In genomic region chr1:31621872-31622730, GRCh38 we compare ENCODE assay signal across 21 cellular contexts. TPM values are rescaled to one million over a fixed set of nuclear protein-coding genes. Genes with fewer than 3 reads are reported as not detected.
DNase-seq lines count a peak whose midpoint lies in the region; ATAC-seq, FAIRE-seq and TF ChIP-seq lines count a peak whose summit lies in the region.
"Had no signal": no experiment of that assay in that cellular context is flagged by ENCODE, and none has a peak within 500 bp of the region (broad histone marks: within the 10 kb centered on the region; RNA-seq: fewer than 3 reads in every experiment).

No MANE protein-coding gene starts in this region.

- no peak for TF ChIP-seq POLR2A in GM12878 (IDR thresholded peaks at IDR 0.05; ENCODE audit: low read depth, low read length)

- no peaks in the 10 kb centered on the region for H3K9me3 Mint-ChIP-seq in activated CD4-positive, alpha-beta memory T cell treated with anti-CD3 and anti-CD28 coated beads for 36 hours
- H3K9me3 Mint-ChIP-seq in activated CD4-positive, alpha-beta memory T cell treated with anti-CD3 and anti-CD28 coated beads, Interleukin-2, amount 10 ng/mL, durations not matched to agents 7 days and 5 days: no peaks in the 10 kb centered on the region
- no peaks in the 10 kb centered on the region for H3K9me3 Mint-ChIP-seq in stimulated activated effector memory CD8-positive, alpha-beta T cell treated with anti-CD3 and anti-CD28 coated beads, Interleukin-12 subunit alpha, Interleukin-12 subunit beta, amount 100 ng/mL, for 72 hours
- H3K9me3 Mint-ChIP-seq: CD8-positive, alpha-beta memory T cell; GM23338 had no signal

- peaks cover 2% of the 10 kb centered on the region for H3K36me3 Mint-ChIP-seq in activated CD4-positive, alpha-beta memory T cell treated with anti-CD3 and anti-CD28 coated beads for 36 hours
- peaks cover 4% of the 10 kb centered on the region for H3K36me3 Mint-ChIP-seq in activated CD4-positive, alpha-beta memory T cell treated with anti-CD3 and anti-CD28 coated beads, Interleukin-2, amount 10 ng/mL, durations not matched to agents 7 days and 5 days (ENCODE audit: low read depth)
- H3K36me3 Mint-ChIP-seq in stimulated activated effector memory CD8-positive, alpha-beta T cell treated with anti-CD3 and anti-CD28 coated beads, Interleukin-12 subunit alpha, Interleukin-12 subunit beta, amount 100 ng/mL, for 72 hours: peaks cover 7% of the 10 kb centered on the region

- DNase-seq in activated CD4-positive, alpha-beta memory T cell treated with anti-CD3 and anti-CD28 coated beads for 36 hours: peak; percentile 6
- no peak for DNase-seq in activated CD4-positive, alpha-beta memory T cell treated with anti-CD3 and anti-CD28 coated beads, Interleukin-2, amount 10 ng/mL, durations not matched to agents 7 days and 5 days
- DNase-seq in GM12878 (ENCODE audit: low read depth, low spot score) (no peak), right atrium auricular region (ENCODE audit: low spot score) (no peak), CD1c-positive myeloid dendritic cell (ENCODE audit: extremely low spot score) (no peak)
- DNase-seq in stimulated activated effector memory CD8-positive, alpha-beta T cell treated with anti-CD3 and anti-CD28 coated beads, Interleukin-12 subunit alpha, Interleukin-12 subunit beta, amount 100 ng/mL, for 72 hours (ENCODE audit: low spot score in 2 of 2): no peak
- DNase-seq: 8988T; CD8-positive, alpha-beta memory T cell; DMS79; NCI-H1048; NCI-H1436 treated with DMSO at 0.1 percent for 48 hours; NCI-H2081; NCI-H510A; NCI-H82 had no signal

- ATAC-seq in GM12878: no peak
- no peak for ATAC-seq in stimulated activated effector memory CD8-positive, alpha-beta T cell treated with anti-CD3 and anti-CD28 coated beads, Interleukin-12 subunit alpha, Interleukin-12 subunit beta, amount 100 ng/mL, for 72 hours
- no peak for ATAC-seq in GM18498 (IDR thresholded peaks at IDR 0.05; ENCODE audit: unreplicated experiment)
- no peak for ATAC-seq in esophagus mucosa
- ATAC-seq: GM23338 had no signal

- in situ Hi-C loops in GM12878 (cut with MboI): no loop called here

- H3K9ac ChIP-seq in GM12878 (ENCODE audit: control insufficient read depth, insufficient read depth, low read length): no peak overlapping the region
- H3K9ac ChIP-seq: BLaER1, KMS-11 had no signal

- no peak for TF ChIP-seq RAD21 in GM12878 (IDR thresholded peaks at IDR 0.05; ENCODE audit: insufficient read depth, low read depth, low read length)

- POLR2A ChIA-PET in activated CD4-positive, alpha-beta memory T cell treated with anti-CD3 and anti-CD28 coated beads for 36 hours (lab: Charles Lee): no interaction called here
- POLR2A ChIA-PET in activated CD4-positive, alpha-beta memory T cell treated with anti-CD3 and anti-CD28 coated beads, Interleukin-2, amount 10 ng/mL, durations not matched to agents 7 days and 5 days (lab: Charles Lee): no interaction called here
- POLR2A ChIA-PET in GM12878 (lab: Charles Lee): no interaction called here

- peaks cover 3% of the 10 kb centered on the region for H3K4me1 Mint-ChIP-seq in activated CD4-positive, alpha-beta memory T cell treated with anti-CD3 and anti-CD28 coated beads for 36 hours (ENCODE audit: low read depth)
- peaks cover 16% of the 10 kb centered on the region for H3K4me1 Mint-ChIP-seq in activated CD4-positive, alpha-beta memory T cell treated with anti-CD3 and anti-CD28 coated beads, Interleukin-2, amount 10 ng/mL, durations not matched to agents 7 days and 5 days
- peaks cover 17% of the 10 kb centered on the region for H3K4me1 Mint-ChIP-seq in stimulated activated effector memory CD8-positive, alpha-beta T cell treated with anti-CD3 and anti-CD28 coated beads, Interleukin-12 subunit alpha, Interleukin-12 subunit beta, amount 100 ng/mL, for 72 hours

- H3K27me3 ChIP-seq in GM12878 (replicated peaks in 1 of 2; ENCODE audit: control insufficient read depth in 2 of 2, insufficient read depth in 2 of 2, low read length in 1 of 2): no peaks in the 10 kb centered on the region; a peak in 1 of 4 replicates
- peaks cover 0 to 2% of the 10 kb centered on the region in 2 donors for H3K27me3 ChIP-seq in right atrium auricular region

- no peak overlapping the region for H3K4me3 Mint-ChIP-seq in activated CD4-positive, alpha-beta memory T cell treated with anti-CD3 and anti-CD28 coated beads for 36 hours
- no peak overlapping the region for H3K4me3 Mint-ChIP-seq in activated CD4-positive, alpha-beta memory T cell treated with anti-CD3 and anti-CD28 coated beads, Interleukin-2, amount 10 ng/mL, durations not matched to agents 7 days and 5 days
- no peak overlapping the region for H3K4me3 Mint-ChIP-seq in stimulated activated effector memory CD8-positive, alpha-beta T cell treated with anti-CD3 and anti-CD28 coated beads, Interleukin-12 subunit alpha, Interleukin-12 subunit beta, amount 100 ng/mL, for 72 hours
- H3K4me3 Mint-ChIP-seq: CD8-positive, alpha-beta memory T cell; GM23338 had no signal

- no peak overlapping the region for H2AFZ ChIP-seq in GM12878 (ENCODE audit: control insufficient read depth, low read depth, low read length)
- H2AFZ ChIP-seq: GM23338 had no signal

- H3K4me1 ChIP-seq in GM12878 (ENCODE audit: control insufficient read depth, insufficient read depth, low read length) (no peaks in the 10 kb centered on the region; the same call in none of the 2 replicates), right atrium auricular region (peaks cover 0 to 49% of the 10 kb centered on the region in 2 donors)

- no TSS peak for BruUV-seq in GM12878 (replicated peaks; lab: Mats Ljungman, UMichigan)

- intact Hi-C loops in activated CD4-positive, alpha-beta memory T cell treated with anti-CD3 and anti-CD28 coated beads for 36 hours (cut with micrococcal nuclease): no loop called here
- intact Hi-C loops in GM12878 (cut with micrococcal nuclease; ENCODE audit: unreplicated experiment): no loop called here

- H3K27ac ChIP-seq in GM12878 (ENCODE audit: control insufficient read depth, insufficient read depth) (no peak overlapping the region), right atrium auricular region (peak overlapping the region; percentile 56 to 57)
- H3K27ac ChIP-seq: BLaER1, KMS-11 had no signal

- H3K9me3 ChIP-seq in GM12878 (replicated peaks; ENCODE audit: control insufficient read depth, insufficient read depth, low read length): no peaks in the 10 kb centered on the region
- H3K9me3 ChIP-seq in right atrium auricular region: no peaks in the 10 kb centered on the region
- H3K9me3 ChIP-seq: BLaER1 had no signal

- H3K27ac Mint-ChIP-seq in activated CD4-positive, alpha-beta memory T cell treated with anti-CD3 and anti-CD28 coated beads for 36 hours: no peak overlapping the region
- H3K27ac Mint-ChIP-seq in activated CD4-positive, alpha-beta memory T cell treated with anti-CD3 and anti-CD28 coated beads, Interleukin-2, amount 10 ng/mL, durations not matched to agents 7 days and 5 days: no peak overlapping the region
- H3K27ac Mint-ChIP-seq in stimulated activated effector memory CD8-positive, alpha-beta T cell treated with anti-CD3 and anti-CD28 coated beads, Interleukin-12 subunit alpha, Interleukin-12 subunit beta, amount 100 ng/mL, for 72 hours: peak overlapping the region; percentile 34
- H3K27ac Mint-ChIP-seq: CD8-positive, alpha-beta memory T cell; GM23338 had no signal

- H3K4me2 ChIP-seq in GM12878 (ENCODE audit: control insufficient read depth, insufficient read depth): no peak overlapping the region
- H3K4me2 ChIP-seq: BLaER1, GM23338, KMS-11 had no signal

- CTCF ChIA-PET in activated CD4-positive, alpha-beta memory T cell treated with anti-CD3 and anti-CD28 coated beads for 36 hours (lab: Charles Lee): interaction anchor here (1.0 kb wide), 1 partner anchor 8 kb away, joined by 3 read pairs; no protein-coding TSS in a partner anchor
- CTCF ChIA-PET in activated CD4-positive, alpha-beta memory T cell treated with anti-CD3 and anti-CD28 coated beads, Interleukin-2, amount 10 ng/mL, durations not matched to agents 7 days and 5 days (lab: Charles Lee): no interaction called here
- CTCF ChIA-PET in GM12878 (lab: Yijun Ruan, JAX): interaction anchor here (0.6 to 0.7 kb wide), 2 partner anchors 70 to 200 kb away, joined by 3 to 4 read pairs; no protein-coding TSS in a partner anchor

- H3K4me3 ChIP-seq in GM12878 (no peak overlapping the region), right atrium auricular region (no peak overlapping the region)
- H3K4me3 ChIP-seq: BLaER1, GM23338 had no signal

- TF ChIP-seq EP300 in GM12878 (IDR thresholded peaks at IDR 0.05; ENCODE audit: borderline replicate concordance in 1 of 2, control insufficient read depth in 1 of 2, low read depth in 2 of 2, low read length in 2 of 2): no peak

- no peak for FAIRE-seq in GM12878 (lab: Jason Lieb, UNC)
- FAIRE-seq: D721Med had no signal

- H3K36me3 ChIP-seq in GM12878 (ENCODE audit: control insufficient read depth in 2 of 2, insufficient read depth in 2 of 2, low read length in 1 of 2): peaks cover 3 to 4% of the 10 kb centered on the region in 2 experiments; a peak in 3 of 4 replicates
- no peaks in the 10 kb centered on the region for H3K36me3 ChIP-seq in right atrium auricular region

- RAD21 ChIA-PET in GM12878 (lab: Charles Lee; ENCODE audit: unreplicated experiment): no interaction called here

- SMC1A ChIA-PET in GM12878 (lab: Charles Lee; ENCODE audit: uncharacterized antibody, unreplicated experiment): interaction anchor here (1.9 kb wide), 1 partner anchor 25 kb away, joined by 4 read pairs; no protein-coding TSS in a partner anchor

- TF ChIP-seq CTCF in GM12878 (IDR thresholded peaks at IDR 0.05 in 2 of 3, conservative IDR thresholded peaks at IDR 0.05 in 1 of 3; ENCODE audit: control insufficient read depth in 2 of 3, extremely low read depth in 1 of 3, insufficient read depth in 1 of 3, low read depth in 3 of 3, low read length in 3 of 3) (no peak), right atrium auricular region (IDR thresholded peaks at IDR 0.05) (no peak)

- H4K20me1 ChIP-seq in GM12878 (ENCODE audit: control insufficient read depth, insufficient read depth): no peaks in the 10 kb centered on the region
- H4K20me1 ChIP-seq: BLaER1 had no signal

- 54% methylated on average over 15 of the region's 15 CpGs for WGBS in GM12878 (ENCODE audit: insufficient coverage, insufficient replicate concordance, low lambda C conversion rate, missing lambda C conversion rate)

- peaks cover 11% of the 10 kb centered on the region for H3K27me3 Mint-ChIP-seq in activated CD4-positive, alpha-beta memory T cell treated with anti-CD3 and anti-CD28 coated beads for 36 hours
- peaks cover 14% of the 10 kb centered on the region for H3K27me3 Mint-ChIP-seq in activated CD4-positive, alpha-beta memory T cell treated with anti-CD3 and anti-CD28 coated beads, Interleukin-2, amount 10 ng/mL, durations not matched to agents 7 days and 5 days

- no peaks in the 10 kb centered on the region for H3K79me2 ChIP-seq in GM12878 (ENCODE audit: control insufficient read depth, insufficient read depth, low read length)

RNA-seq across cellular contexts. Expression of gene HCRTR1, which starts 4.6 kb away (rescaled TPM):
- total RNA-seq in activated CD4-positive, alpha-beta memory T cell treated with anti-CD3 and anti-CD28 coated beads for 36 hours: not detected
- not detected for total RNA-seq in activated CD4-positive, alpha-beta memory T cell treated with anti-CD3 and anti-CD28 coated beads, Interleukin-2, amount 10 ng/mL, durations not matched to agents 7 days and 5 days
- total RNA-seq in GM12878 (2013; cell fraction: nucleolus; rRNA removed): not detected in 2 replicates
- total RNA-seq in GM12878 (2014; rRNA removed): 0.11 TPM in 1 of 2 replicates, not detected in the other
- not detected in 2 replicates for total RNA-seq in GM12878 (2014; rRNA removed; fragmentation: Illumina TruSeq; extraction: Trizol)
- total RNA-seq in GM12878 (2021): not detected in 2 replicates
- not detected for polyA plus RNA-seq in GM12878 (2011; ENCODE audit: low read depth)
- not detected in 2 replicates for polyA plus RNA-seq in GM12878 (2011; rRNA removed)
- 0.04 TPM in 1 of 2 replicates, not detected in the other for polyA plus RNA-seq in GM12878 (2011; cell fraction: cytosol; rRNA removed)
- not detected in 2 replicates for polyA plus RNA-seq in GM12878 (2011; cell fraction: nucleus; rRNA removed)
- not detected in 2 replicates for polyA plus RNA-seq in GM12878 (2012)
- polyA plus RNA-seq in GM12878 (2014; fragmentation: Illumina TruSeq; extraction: Trizol): not detected in 2 replicates
- polyA plus RNA-seq in GM12878 (2014; fragmentation: Nextera tagmentation; extraction: Ambion mirVana): not detected
- polyA plus RNA-seq in GM12878 (2014; rRNA removed): not detected in 2 replicates
- polyA plus RNA-seq in GM12878 (2016; fragmentation: Nextera tagmentation; extraction: Ambion mirVana): not detected
- not detected in 2 replicates for polyA minus RNA-seq in GM12878 (2011; rRNA and poly(A)+ RNA removed)
- polyA minus RNA-seq in GM12878 (2011; cell fraction: cytosol; rRNA and poly(A)+ RNA removed): not detected in 2 replicates
- not detected in 2 replicates for polyA minus RNA-seq in GM12878 (2011; cell fraction: nucleus; rRNA and poly(A)+ RNA removed)
- total RNA-seq in right atrium auricular region: under 1 TPM in 1 of 2 donors, not detected in 1; 0.43 TPM
- total RNA-seq in esophagus mucosa: not detected
- total RNA-seq: CD8-positive, alpha-beta memory T cell; M059J had no signal
- polyA plus RNA-seq: CD8-positive, alpha-beta memory T cell had no signal

RNA-seq across cellular contexts. Expression of gene PEF1, which starts 22.6 kb away (rescaled TPM):
- 10 to 100 TPM; 55.3 to 56.4 TPM for total RNA-seq in activated CD4-positive, alpha-beta memory T cell treated with anti-CD3 and anti-CD28 coated beads for 36 hours
- 10 to 100 TPM; 50.4 to 50.5 TPM for total RNA-seq in activated CD4-positive, alpha-beta memory T cell treated with anti-CD3 and anti-CD28 coated beads, Interleukin-2, amount 10 ng/mL, durations not matched to agents 7 days and 5 days
- total RNA-seq in GM12878 (2013; cell fraction: nucleolus; rRNA removed): 18.2 and 22.2 TPM in 2 replicates
- total RNA-seq in GM12878 (2014; rRNA removed) (92.9 and 107 TPM in 2 replicates), GM12878 (2014; rRNA removed; fragmentation: Illumina TruSeq; extraction: Trizol) (46.3 and 46.4 TPM in 2 replicates), GM12878 (2021) (59.5 and 60.1 TPM in 2 replicates), right atrium auricular region (10 to 100 TPM; 42.9 to 66.8 TPM), esophagus mucosa (44.0 TPM)
- polyA plus RNA-seq in GM12878 (2011; ENCODE audit: low read depth): 40.3 TPM
- polyA plus RNA-seq in GM12878 (2011; rRNA removed) (61.3 and 100 TPM in 2 replicates), GM12878 (2014; fragmentation: Illumina TruSeq; extraction: Trizol) (50.3 and 80.4 TPM in 2 replicates), GM12878 (2014; fragmentation: Nextera tagmentation; extraction: Ambion mirVana) (10 to 100 TPM; 27.1 to 40.4 TPM), GM12878 (2014; rRNA removed) (92.2 and 95.5 TPM in 2 replicates), GM12878 (2016; fragmentation: Nextera tagmentation; extraction: Ambion mirVana) (10 to 100 TPM; 77.5 to 86.6 TPM)
- polyA plus RNA-seq in GM12878 (2011; cell fraction: cytosol; rRNA removed): 141 and 161 TPM in 2 replicates
- 88.6 and 89.0 TPM in 2 replicates for polyA plus RNA-seq in GM12878 (2011; cell fraction: nucleus; rRNA removed)
- polyA plus RNA-seq in GM12878 (2012): 38.7 and 47.8 TPM in 2 replicates
- polyA minus RNA-seq in GM12878 (2011; rRNA and poly(A)+ RNA removed): 104 and 151 TPM in 2 replicates
- 33.3 and 37.6 TPM in 2 replicates for polyA minus RNA-seq in GM12878 (2011; cell fraction: cytosol; rRNA and poly(A)+ RNA removed)
- polyA minus RNA-seq in GM12878 (2011; cell fraction: nucleus; rRNA and poly(A)+ RNA removed): 19.7 and 29.3 TPM in 2 replicates

RNA-seq across cellular contexts. Expression of gene TINAGL1, which starts 45.8 kb away (rescaled TPM):
- total RNA-seq in activated CD4-positive, alpha-beta memory T cell treated with anti-CD3 and anti-CD28 coated beads for 36 hours: not detected
- total RNA-seq in activated CD4-positive, alpha-beta memory T cell treated with anti-CD3 and anti-CD28 coated beads, Interleukin-2, amount 10 ng/mL, durations not matched to agents 7 days and 5 days: not detected
- total RNA-seq in GM12878 (2013; cell fraction: nucleolus; rRNA removed): 0.64 TPM in 1 of 2 replicates, not detected in the other
- 0.27 TPM in 1 of 2 replicates, not detected in the other for total RNA-seq in GM12878 (2014; rRNA removed)
- not detected in 2 replicates for total RNA-seq in GM12878 (2014; rRNA removed; fragmentation: Illumina TruSeq; extraction: Trizol)
- total RNA-seq in GM12878 (2021): 0.23 and 0.40 TPM in 2 replicates
- polyA plus RNA-seq in GM12878 (2011; ENCODE audit: low read depth): not detected
- 0.36 and 0.49 TPM in 2 replicates for polyA plus RNA-seq in GM12878 (2011; rRNA removed)
- 0.46 and 0.67 TPM in 2 replicates for polyA plus RNA-seq in GM12878 (2011; cell fraction: cytosol; rRNA removed)
- 3.2 and 4.7 TPM in 2 replicates for polyA plus RNA-seq in GM12878 (2011; cell fraction: nucleus; rRNA removed)
- polyA plus RNA-seq in GM12878 (2012): 0.20 and 0.25 TPM in 2 replicates
- polyA plus RNA-seq in GM12878 (2014; fragmentation: Illumina TruSeq; extraction: Trizol): not detected in 2 replicates
- polyA plus RNA-seq in GM12878 (2014; fragmentation: Nextera tagmentation; extraction: Ambion mirVana): not detected
- polyA plus RNA-seq in GM12878 (2014; rRNA removed): 0.04 TPM in 1 of 2 replicates, not detected in the other
- under 1 TPM in 1 of 2 experiments, not detected in 1; 0.20 TPM for polyA plus RNA-seq in GM12878 (2016; fragmentation: Nextera tagmentation; extraction: Ambion mirVana)
- 0.51 and 0.98 TPM in 2 replicates for polyA minus RNA-seq in GM12878 (2011; rRNA and poly(A)+ RNA removed)
- not detected in 2 replicates for polyA minus RNA-seq in GM12878 (2011; cell fraction: cytosol; rRNA and poly(A)+ RNA removed)
- polyA minus RNA-seq in GM12878 (2011; cell fraction: nucleus; rRNA and poly(A)+ RNA removed): 0.73 and 1.8 TPM in 2 replicates
- total RNA-seq in right atrium auricular region: 100 to 1,000 TPM; 211 to 264 TPM
- total RNA-seq in esophagus mucosa: 15.9 TPM
- total RNA-seq: CD8-positive, alpha-beta memory T cell had no signal
- polyA plus RNA-seq: CD8-positive, alpha-beta memory T cell had no signal

Comparison
In these comparisons a context has a peak if more than half of its experiments do, and no peak if none do; other contexts are left out.
1. RNA of gene TINAGL1, which starts 45.8 kb away (total RNA-seq): 211 to 264 TPM in right atrium auricular region and 15.9 TPM in esophagus mucosa (single experiment); 0.23 to 0.64 TPM in GM12878, not detected in activated CD4-positive, alpha-beta memory T cell treated with anti-CD3 and anti-CD28 coated beads for 36 hours and not detected in activated CD4-positive, alpha-beta memory T cell treated with anti-CD3 and anti-CD28 coated beads, Interleukin-2, amount 10 ng/mL, durations not matched to agents 7 days and 5 days; every median in the first group is over 10 times any median in the second.